13 cellular contexts compared by ENCODE assay signal in genomic region chr1:32766328-32766972, GRCh38. TPM values are rescaled to one million over a fixed set of nuclear protein-coding genes. Genes with fewer than 3 reads are reported as not detected.
DNase-seq lines count a peak whose midpoint lies in the region; ATAC-seq and TF ChIP-seq lines count a peak whose summit lies in the region.
"Had no signal": no experiment of that assay in that cellular context is flagged by ENCODE, and none has a peak within 500 bp of the region (broad histone marks: within the 10 kb centered on the region; RNA-seq: fewer than 3 reads in every experiment).

No MANE protein-coding gene starts in this region.

- no peak overlapping the region for H4K8ac ChIP-seq in H9 (replicated peaks; ENCODE audit: insufficient read length, low read depth, low read length)

- WGBS in H9 (ENCODE audit: extremely low coverage, insufficient read length, low lambda C conversion rate), result no CpG with 5 or more reads among the region's 7 CpGs
- WGBS in adrenal gland, 4 donors, result 39 to 57% (median 47%) methylated on average over 3 to 7 of the region's 7 CpGs
- 45 to 69% (median 55%) methylated on average over 7 of the region's 7 CpGs for WGBS in stomach, 5 donors

- no peak overlapping the region for H2BK12ac ChIP-seq in H9 (ENCODE audit: insufficient read length, low read depth, low read length)

- no peak overlapping the region for H3K9ac ChIP-seq in H9 (ENCODE audit: extremely low read depth, insufficient read length, low read length)
- H3K9ac ChIP-seq: SK-N-SH had no signal

- peak overlapping the region; percentile 49 for H3K4me2 ChIP-seq in H9 (ENCODE audit: insufficient read depth, insufficient read length, low read length)
- H3K4me2 ChIP-seq: SK-N-SH had no signal

- H4K5ac ChIP-seq in H9 (ENCODE audit: insufficient read length, low read depth, low read length), result no peak overlapping the region

- intact Hi-C loops in adrenal gland (cut with DNase I), result no loop called here
- intact Hi-C loops in stomach (cut with DNase I; ENCODE audit: low total_unique reads), result no loop called here

- no peak overlapping the region for H2AFZ ChIP-seq in H9 (ENCODE audit: low read length)

- H3K27me3 ChIP-seq in H9 (ENCODE audit: insufficient read depth, low read length), result no peaks in the 10 kb centered on the region
- H3K27me3 ChIP-seq in adrenal gland, result no peaks in the 10 kb centered on the region
- H3K27me3 ChIP-seq in stomach, result no peaks in the 10 kb centered on the region

- H3K4ac ChIP-seq in H9 (ENCODE audit: low read depth, low read length), result no peak overlapping the region

- H3K14ac ChIP-seq in H9 (ENCODE audit: insufficient read depth, low read length), result no peak overlapping the region

- H3T11ph ChIP-seq in H9 (ENCODE audit: low read length), result no peak overlapping the region

- peaks cover 10% of the 10 kb centered on the region for H3K23me2 ChIP-seq in H9 (ENCODE audit: insufficient read length, low read depth, low read length, poor library complexity, severe bottlenecking)

- H3K79me1 ChIP-seq in H9 (ENCODE audit: insufficient read depth, low read depth, low read length, poor library complexity, severe bottlenecking), result no peaks in the 10 kb centered on the region

- H3K4me1 Mint-ChIP-seq in H9, result peaks cover 46 to 66% of the 10 kb centered on the region in 2 experiments
- H3K4me1 Mint-ChIP-seq: immature natural killer cell had no signal

- H3K18ac ChIP-seq in H9 (ENCODE audit: insufficient read length, low read depth, low read length), result no peak overlapping the region

- no peak for TF ChIP-seq CTCF in H9 (conservative IDR thresholded peaks at IDR 0.05)
- TF ChIP-seq CTCF in adrenal gland (IDR thresholded peaks at IDR 0.05), result no peak
- TF ChIP-seq CTCF in stomach (IDR thresholded peaks at IDR 0.05), result no peak

- H2BK20ac ChIP-seq in H9 (ENCODE audit: low read depth, low read length, poor library complexity, severe bottlenecking), result no peak overlapping the region

- H3K36me3 ChIP-seq in adrenal gland (replicated peaks in 1 of 2) (peaks cover 0 to 22% of the 10 kb centered on the region in 2 donors), stomach (peaks cover 13 to 52% (median 41%) of the 10 kb centered on the region in 4 donors)

- H3K36me3 Mint-ChIP-seq in H9 (ENCODE audit: insufficient read depth in 1 of 3, low read depth in 3 of 3), result peaks cover 11 to 49% (median 39%) of the 10 kb centered on the region in 3 experiments
- H3K36me3 Mint-ChIP-seq: activated naive CD8-positive, alpha-beta T cell treated with anti-CD3 and anti-CD28 coated beads, Interleukin-2, amount 10 ng/mL, durations not matched to agents 7 days and 5 days; immature natural killer cell had no signal

- DNase-seq in H9, result peak; percentile 59
- DNase-seq in adrenal gland, result no peak
- DNase-seq in iPS-NIHi7 (ENCODE audit: extremely low spot score), result peak; percentile 66
- DNase-seq in stomach, result no peak
- no peak for DNase-seq in NCI-H1092 treated with DMSO at 0.1 percent for 48 hours (lab: John Stamatoyannopoulos, UW)
- no peak for DNase-seq in stimulated activated CD4-positive, alpha-beta T cell treated with anti-CD3 and anti-CD28 coated beads, Interleukin-12 subunit alpha, Interleukin-12 subunit beta, amount 100 ng/mL, for 4 hours
- DNase-seq: activated naive CD8-positive, alpha-beta T cell treated with anti-CD3 and anti-CD28 coated beads, Interleukin-2, amount 10 ng/mL, durations not matched to agents 7 days and 5 days; C1 segment of cervical spinal cord; immature natural killer cell; NCI-H1930; SK-N-SH; WERI-Rb-1 had no signal

- no peak for TF ChIP-seq EP300 in stomach (IDR thresholded peaks at IDR 0.05)

- H3K56ac ChIP-seq in H9 (ENCODE audit: insufficient read length, low read depth, low read length), result no peak overlapping the region

- H4K91ac ChIP-seq in H9 (ENCODE audit: insufficient read length, low read depth, low read length), result no peak overlapping the region

- H3K9me3 ChIP-seq in H9 (ENCODE audit: control insufficient read depth, low read depth, low read length) (no peaks in the 10 kb centered on the region), adrenal gland (replicated peaks in 1 of 3) (no peaks in the 10 kb centered on the region), stomach (no peaks in the 10 kb centered on the region)
- H3K9me3 ChIP-seq: SK-N-SH had no signal

- no peak for TF ChIP-seq POLR2A in adrenal gland (IDR thresholded peaks at IDR 0.05)
- TF ChIP-seq POLR2A in stomach (IDR thresholded peaks at IDR 0.05), result no peak

- no peak overlapping the region for H2AK5ac ChIP-seq in H9 (ENCODE audit: insufficient read length, low read length)

- H3K79me2 ChIP-seq in H9 (ENCODE audit: insufficient read depth, low read length), result peaks cover 9% of the 10 kb centered on the region; the same call in 1 of the 2 replicates

- no peak overlapping the region for H2BK15ac ChIP-seq in H9 (ENCODE audit: low read depth, low read length)

- H2BK5ac ChIP-seq in H9 (ENCODE audit: insufficient read length, low read length), result no peak overlapping the region

- H4K20me1 ChIP-seq in H9 (ENCODE audit: control insufficient read depth, insufficient read depth, insufficient read length), result no peaks in the 10 kb centered on the region

- no peak overlapping the region for H3K23ac ChIP-seq in H9 (ENCODE audit: insufficient read length, low read depth, low read length)

- H3K4me3 ChIP-seq in adrenal gland (no peak overlapping the region), stomach (no peak overlapping the region)

- peak overlapping the region; percentile 71 to 98 (median 98) for H3K27ac Mint-ChIP-seq in H9
- H3K27ac Mint-ChIP-seq: activated naive CD8-positive, alpha-beta T cell treated with anti-CD3 and anti-CD28 coated beads, Interleukin-2, amount 10 ng/mL, durations not matched to agents 7 days and 5 days had no signal

- no peak for ATAC-seq in GM21447 (IDR thresholded peaks at IDR 0.05; ENCODE audit: unreplicated experiment)

- no peak overlapping the region for H2BK120ac ChIP-seq in H9 (ENCODE audit: low read depth, low read length, poor library complexity, severe bottlenecking)

- H3K4me1 ChIP-seq in H9 (ENCODE audit: insufficient read depth, low read length), result peaks cover 6% of the 10 kb centered on the region; the same call in 1 of the 2 replicates
- H3K4me1 ChIP-seq in adrenal gland (replicated peaks in 1 of 2), result peaks cover 73 to 83% of the 10 kb centered on the region in 2 donors
- H3K4me1 ChIP-seq in stomach, result peaks cover 63 to 92% (median 78%) of the 10 kb centered on the region in 4 donors

- H3K27ac ChIP-seq in H9 (ENCODE audit: insufficient read length, low read depth, low read length), result no peak overlapping the region
- peak overlapping the region; percentile 29 to 81 (median 73) for H3K27ac ChIP-seq in adrenal gland
- H3K27ac ChIP-seq in stomach, result peak overlapping the region; percentile 65 to 92 (median 72)
- H3K27ac ChIP-seq: WERI-Rb-1 had no signal

- no peaks in the 10 kb centered on the region for H3K27me3 Mint-ChIP-seq in H9 (ENCODE audit: low read depth)
- H3K27me3 Mint-ChIP-seq: activated naive CD8-positive, alpha-beta T cell treated with anti-CD3 and anti-CD28 coated beads, Interleukin-2, amount 10 ng/mL, durations not matched to agents 7 days and 5 days had no signal

- peak overlapping the region; percentile 74 to 90 for H3K4me3 Mint-ChIP-seq in H9
- H3K4me3 Mint-ChIP-seq: activated naive CD8-positive, alpha-beta T cell treated with anti-CD3 and anti-CD28 coated beads, Interleukin-2, amount 10 ng/mL, durations not matched to agents 7 days and 5 days; immature natural killer cell had no signal

- no peaks in the 10 kb centered on the region for H3K9me3 Mint-ChIP-seq in H9
- H3K9me3 Mint-ChIP-seq: activated naive CD8-positive, alpha-beta T cell treated with anti-CD3 and anti-CD28 coated beads, Interleukin-2, amount 10 ng/mL, durations not matched to agents 7 days and 5 days; immature natural killer cell had no signal

RNA-seq across cellular contexts. Expression of gene YARS1, which starts 50.7 kb away (rescaled TPM):
- total RNA-seq in H9 (2021) (185 and 194 TPM in 2 replicates), adrenal gland (100 to 1,000 TPM in 4 of 8 donors, 10 to 100 TPM in 4; 73.9 to 190 (median 97.0) TPM), stomach (10 to 100 TPM; 26.9 to 99.1 (median 64.4) TPM)
- polyA plus RNA-seq in adrenal gland (100 to 1,000 TPM in 1 of 3 donors, 10 to 100 TPM in 2; 55.5 to 183 (median 56.1) TPM), stomach (10 to 100 TPM; 44.5 to 53.0 (median 47.8) TPM)

RNA-seq across cellular contexts. Expression of gene S100PBP, which starts 51.0 kb away (rescaled TPM):
- 50.1 and 51.4 TPM in 2 replicates for total RNA-seq in H9 (2021)
- total RNA-seq in adrenal gland, result 10 to 100 TPM; 14.0 to 50.1 (median 32.9) TPM
- 10 to 100 TPM; 14.0 to 45.9 (median 22.4) TPM for polyA plus RNA-seq in adrenal gland
- total RNA-seq in stomach, result 100 to 1,000 TPM in 1 of 5 donors, 10 to 100 TPM in 3, 1 to 10 TPM in 1; 2.9 to 253 (median 40.6) TPM
- polyA plus RNA-seq in stomach, result 1 to 10 TPM; 5.7 to 9.3 (median 6.7) TPM

Comparison
In these comparisons a context has a peak if more than half of its experiments do, and no peak if none do; other contexts are left out.
1. DNase-seq: peak in H9 (single experiment) and iPS-NIHi7 (single experiment); none in adrenal gland (0 of 7), stomach (single experiment), NCI-H1092 treated with DMSO at 0.1 percent for 48 hours (single experiment) and stimulated activated CD4-positive, alpha-beta T cell treated with anti-CD3 and anti-CD28 coated beads, Interleukin-12 subunit alpha, Interleukin-12 subunit beta, amount 100 ng/mL, for 4 hours (single experiment).